9 cellular contexts compared by ENCODE assay signal in genomic region chr3:170007031-170007663, GRCh38. TPM values are rescaled to one million over a fixed set of nuclear protein-coding genes. Genes with fewer than 3 reads are reported as not detected.
DNase-seq lines count a peak whose midpoint lies in the region; ATAC-seq, FAIRE-seq and TF ChIP-seq lines count a peak whose summit lies in the region.
"Had no signal": no experiment of that assay in that cellular context is flagged by ENCODE, and none has a peak within 500 bp of the region (broad histone marks: within the 10 kb centered on the region; RNA-seq: fewer than 3 reads in every experiment).

No MANE protein-coding gene starts in this region.

- no peaks in the 10 kb centered on the region for H3K9me3 Mint-ChIP-seq in activated T-helper 17 cell treated with anti-CD3 and anti-CD28 coated beads, Interleukin-2, amount 50 U/mL, for 72 hours
- H3K9me3 Mint-ChIP-seq in natural killer cell = no peaks in the 10 kb centered on the region

- intact Hi-C loops in natural killer cell (cut with micrococcal nuclease) = no loop called here

- H3K4me1 Mint-ChIP-seq in activated T-helper 17 cell treated with anti-CD3 and anti-CD28 coated beads, Interleukin-2, amount 50 U/mL, for 72 hours = peaks cover 17% of the 10 kb centered on the region
- peaks cover 13 to 17% of the 10 kb centered on the region in 2 donors for H3K4me1 Mint-ChIP-seq in natural killer cell

- H3K27ac Mint-ChIP-seq in activated T-helper 17 cell treated with anti-CD3 and anti-CD28 coated beads, Interleukin-2, amount 50 U/mL, for 72 hours = peak overlapping the region; percentile 3
- no peak overlapping the region for H3K27ac Mint-ChIP-seq in natural killer cell

- no peak overlapping the region for H3K4me3 ChIP-seq in coronary artery

- peak; percentile 34 for DNase-seq in GM12892 (ENCODE audit: insufficient read length)
- peak; percentile 79 for DNase-seq in KG1 (lab: John Stamatoyannopoulos, UW)
- DNase-seq in natural killer cell = no peak
- DNase-seq in RKO (ENCODE audit: low spot score) = no peak
- no peak for DNase-seq in D341Med (ENCODE audit: low spot score)
- DNase-seq in coronary artery (ENCODE audit: low spot score) = no peak

- ATAC-seq in GM21619 (IDR thresholded peaks at IDR 0.05; ENCODE audit: unreplicated experiment) (peak; percentile 91), natural killer cell (peak in 2 of 3 donors; percentile 82)
- ATAC-seq in activated T-helper 17 cell treated with anti-CD3 and anti-CD28 coated beads, Interleukin-2, amount 50 U/mL, for 72 hours (replicated peaks) = peak; percentile 94

- no peaks in the 10 kb centered on the region for H3K36me3 Mint-ChIP-seq in activated T-helper 17 cell treated with anti-CD3 and anti-CD28 coated beads, Interleukin-2, amount 50 U/mL, for 72 hours (ENCODE audit: low read depth)
- H3K36me3 Mint-ChIP-seq in natural killer cell = no peaks in the 10 kb centered on the region

- TF ChIP-seq CTCF in natural killer cell (IDR thresholded peaks at IDR 0.05) (no peak), coronary artery (IDR thresholded peaks at IDR 0.05) (no peak)

- peak; percentile 93 for FAIRE-seq in GM12892 (lab: Jason Lieb, UNC)
- FAIRE-seq: TTC549 had no signal

- H3K27me3 Mint-ChIP-seq in activated T-helper 17 cell treated with anti-CD3 and anti-CD28 coated beads, Interleukin-2, amount 50 U/mL, for 72 hours = no peaks in the 10 kb centered on the region
- peaks cover 0 to 6% of the 10 kb centered on the region in 2 donors for H3K27me3 Mint-ChIP-seq in natural killer cell (ENCODE audit: low read depth in 2 of 2)

- TF ChIP-seq POLR2A in GM12892 (IDR thresholded peaks at IDR 0.05; ENCODE audit: low read depth, low read length) = no peak

- H3K27ac ChIP-seq in coronary artery = no peak overlapping the region

- peak overlapping the region; percentile 42 for H3K4me3 Mint-ChIP-seq in activated T-helper 17 cell treated with anti-CD3 and anti-CD28 coated beads, Interleukin-2, amount 50 U/mL, for 72 hours
- H3K4me3 Mint-ChIP-seq in natural killer cell = no peak overlapping the region

RNA-seq across cellular contexts. Expression of gene GPR160, which starts 30.6 kb away (rescaled TPM):
- 72.5 TPM for polyA plus RNA-seq in GM12892 (2012; ENCODE audit: missing spikeins)
- total RNA-seq in activated T-helper 17 cell treated with anti-CD3 and anti-CD28 coated beads, Interleukin-2, amount 50 U/mL, for 72 hours = 10 to 100 TPM; 11.3 to 15.4 TPM
- total RNA-seq in natural killer cell = 1 to 10 TPM; 1.8 to 5.5 (median 3.8) TPM

RNA-seq across cellular contexts. Expression of gene SEC62, which starts 40.5 kb away (rescaled TPM):
- 58.3 TPM for polyA plus RNA-seq in GM12892 (2012; ENCODE audit: missing spikeins)
- 10 to 100 TPM; 64.1 to 78.5 TPM for total RNA-seq in activated T-helper 17 cell treated with anti-CD3 and anti-CD28 coated beads, Interleukin-2, amount 50 U/mL, for 72 hours
- 10 to 100 TPM; 83.3 to 88.5 (median 86.6) TPM for total RNA-seq in natural killer cell

Comparison
In these comparisons a context has a peak if more than half of its experiments do, and no peak if none do; other contexts are left out.
1. DNase-seq: peak in GM12892 (single experiment) and KG1 (single experiment); none in natural killer cell (single experiment), RKO (single experiment), D341Med (single experiment) and coronary artery (single experiment).
2. Peak in every context shown above with its lines, with median percentiles within 50 percentile points of each other: ATAC-seq.